8 cellular contexts compared by ENCODE assay signal in the genomic region with DNA sequence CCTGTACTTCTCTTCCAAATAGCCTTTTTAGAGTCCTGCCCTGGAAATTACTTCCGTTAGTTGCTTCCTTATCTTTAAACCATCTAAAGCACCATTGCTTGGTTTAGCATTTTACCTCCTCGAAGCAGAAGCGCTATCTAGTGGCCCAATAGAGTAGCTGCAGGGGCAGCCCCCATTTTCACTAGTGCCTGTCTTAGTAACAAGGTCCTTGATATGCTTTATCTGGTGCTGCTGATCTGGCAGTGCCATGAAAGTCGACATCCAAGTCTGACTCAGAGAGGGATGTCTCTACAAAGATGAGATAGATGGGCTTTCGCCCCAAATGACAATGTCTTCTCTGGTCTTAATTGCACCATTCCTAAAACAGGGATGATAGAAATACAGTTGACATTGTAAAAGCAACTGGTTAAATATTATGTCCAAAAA.
A peak's percentile ranks its signal among the peaks of the same experiment; 100 is the strongest.
DNase-seq lines count a peak whose midpoint lies in the region; ATAC-seq and TF ChIP-seq lines count a peak whose summit lies in the region.

No MANE protein-coding gene starts in this region.

- no peak overlapping the region for H3K4me3 ChIP-seq in GM12865 (ENCODE audit: low read depth, low read length)
- no peak overlapping the region for H3K4me3 ChIP-seq in cardiac fibroblast (replicated peaks in 1 of 2; ENCODE audit: low read depth in 2 of 2, low read length in 2 of 2)

- peak; percentile 95 for TF ChIP-seq CTCF in GM12865 (IDR thresholded peaks at IDR 0.05; ENCODE audit: insufficient read depth, low read depth, low read length, missing control alignments)
- TF ChIP-seq CTCF in cardiac fibroblast (IDR thresholded peaks at IDR 0.05; ENCODE audit: low read depth, low read length) = peak; percentile 95

- DNase-seq in GM12865 (ENCODE audit: low read depth) = peak; percentile 81
- peak; percentile 56 for DNase-seq in NCI-H345 treated with DMSO at 0.1 percent for 48 hours (lab: John Stamatoyannopoulos, UW; ENCODE audit: unreplicated experiment)
- DNase-seq in activated CD4-positive, CD25-positive, alpha-beta regulatory T cell (lab: John Stamatoyannopoulos, UW) = peak; percentile 9 to 42 (median 26)
- DNase-seq in cardiac fibroblast (ENCODE audit: low read depth in 2 of 2) = peak; percentile 69 to 79
- peak; percentile 81 for DNase-seq in left kidney (ENCODE audit: low read depth, low spot score)
- peak; percentile 4 to 56 (median 41) for DNase-seq in stimulated activated CD4-positive, alpha-beta T cell treated with anti-CD3 and anti-CD28 coated beads, TNF-alpha, amount 100 ng/mL, for 1 hour (ENCODE audit: low read depth in 3 of 3, low spot score in 1 of 3)

- ATAC-seq in HG03196 (IDR thresholded peaks at IDR 0.05; ENCODE audit: unreplicated experiment) = peak; percentile 65
- ATAC-seq in GM19395 (IDR thresholded peaks at IDR 0.05; ENCODE audit: unreplicated experiment) = no peak

Comparison
In these comparisons a context has a peak if more than half of its experiments do, and no peak if none do; other contexts are left out.
1. DNase-seq: peak in every context shown above with its lines; median percentile 81 in GM12865; 81 in left kidney; 74 in cardiac fibroblast; 56 in NCI-H345 treated with DMSO at 0.1 percent for 48 hours; 41 in stimulated activated CD4-positive, alpha-beta T cell treated with anti-CD3 and anti-CD28 coated beads, TNF-alpha, amount 100 ng/mL, for 1 hour; 26 in activated CD4-positive, CD25-positive, alpha-beta regulatory T cell.